8 cellular contexts compared by ENCODE assay signal in genomic region chr9:34379334-34380033, GRCh38. TPM values are rescaled to one million over a fixed set of nuclear protein-coding genes. Genes with fewer than 3 reads are reported as not detected.
DNase-seq lines count a peak whose midpoint lies in the region; ATAC-seq, FAIRE-seq and TF ChIP-seq lines count a peak whose summit lies in the region.

No MANE protein-coding gene starts in this region.

- peaks cover 46% of the 10 kb centered on the region for H3K4me1 Mint-ChIP-seq in central memory CD8-positive, alpha-beta T cell

- peaks cover 6 to 20% of the 10 kb centered on the region in 2 donors for H3K4me1 ChIP-seq in kidney (ENCODE audit: control insufficient read depth in 1 of 2, insufficient read depth in 1 of 2, low read depth in 1 of 2, low read length in 2 of 2)

- H3K9me3 Mint-ChIP-seq in central memory CD8-positive, alpha-beta T cell = no peaks in the 10 kb centered on the region

- H3K36me3 ChIP-seq in kidney (ENCODE audit: control insufficient read depth in 1 of 2, insufficient read depth in 2 of 2, low read length in 2 of 2) = no peaks in the 10 kb centered on the region

- peaks cover 7% of the 10 kb centered on the region for H3K36me3 Mint-ChIP-seq in central memory CD8-positive, alpha-beta T cell (ENCODE audit: insufficient read depth)

- peak overlapping the region; percentile 8 to 54 for H3K27ac ChIP-seq in kidney (ENCODE audit: low read depth in 2 of 2, low read length in 2 of 2)

- H3K4me3 ChIP-seq in kidney (ENCODE audit: low read length in 2 of 2) = peak overlapping the region; percentile 50 to 62

- H3K4me3 Mint-ChIP-seq in central memory CD8-positive, alpha-beta T cell = peak overlapping the region; percentile 64

- no peaks in the 10 kb centered on the region for H3K27me3 Mint-ChIP-seq in central memory CD8-positive, alpha-beta T cell

- H3K9ac ChIP-seq in kidney (ENCODE audit: low read length in 2 of 2) = peak overlapping the region in 1 of 2 donors; percentile 5

- TF ChIP-seq CTCF in kidney (IDR thresholded peaks at IDR 0.05; ENCODE audit: borderline replicate concordance, extremely low read depth, insufficient read depth) = peak; percentile 96

- in situ Hi-C loops in Caki2 (cut with HindIII; ENCODE audit: low pct_unique_long_range_greater_than_20kb, low sequenced_read_pairs) = no loop called here

- intact Hi-C loops in kidney (cut with DNase I) = no loop called here

- H3K27ac Mint-ChIP-seq in central memory CD8-positive, alpha-beta T cell (ENCODE audit: low read depth) = peak overlapping the region; percentile 54

- DNase-seq in Caki2 (ENCODE audit: low read depth) (peak; percentile 72), NCI-H2227 treated with DMSO at 0.1 percent for 48 hours (lab: John Stamatoyannopoulos, UW) (peak; percentile 67), kidney (peak; percentile 90)
- DNase-seq in activated CD4-positive, CD25-positive, alpha-beta regulatory T cell (lab: John Stamatoyannopoulos, UW) = peak; percentile 75 to 85 (median 76)
- peak; percentile 84 to 87 for DNase-seq in central memory CD8-positive, alpha-beta T cell (ENCODE audit: low spot score in 2 of 2)
- DNase-seq in stimulated activated CD4-positive, alpha-beta T cell treated with anti-CD3 and anti-CD28 coated beads, Interleukin-12 subunit alpha, Interleukin-12 subunit beta, amount 100 ng/mL, for 4 hours = peak; percentile 84

- no peak for FAIRE-seq in kidney (lab: Jason Lieb, UNC)

- peak; percentile 35 for ATAC-seq in HG02610 (IDR thresholded peaks at IDR 0.05; ENCODE audit: unreplicated experiment)
- ATAC-seq in central memory CD8-positive, alpha-beta T cell (replicated peaks; ENCODE audit: extremely low read depth, poor library complexity, severe bottlenecking) = no peak
- no peak for ATAC-seq in HG02981 (IDR thresholded peaks at IDR 0.05; ENCODE audit: unreplicated experiment)

- H3K9me3 ChIP-seq in kidney (ENCODE audit: control insufficient read depth in 1 of 2, low read length in 2 of 2) = no peaks in the 10 kb centered on the region

RNA-seq across cellular contexts. Expression of gene MYORG, which starts 2.8 kb away (rescaled TPM):
- total RNA-seq in Caki2 (2014; rRNA removed; shearing (Covaris generic); ENCODE audit: low replicate concordance) = 0.03 TPM in 1 of 2 replicates, not detected in the other
- 8.1 TPM for total RNA-seq in kidney
- polyA plus RNA-seq in kidney (ENCODE audit: insufficient read depth, low read depth, low replicate concordance) = 13.5 TPM

RNA-seq across cellular contexts. Expression of gene NUDT2, which starts 50.1 kb away (rescaled TPM):
- total RNA-seq in Caki2 (2014; rRNA removed; shearing (Covaris generic); ENCODE audit: low replicate concordance) = 10.6 and 17.1 TPM in 2 replicates
- total RNA-seq in kidney = 12.6 TPM
- 32.1 TPM for polyA plus RNA-seq in kidney (ENCODE audit: insufficient read depth, low read depth, low replicate concordance)

RNA-seq across cellular contexts. Expression of gene KIF24, which starts 50.4 kb away (rescaled TPM):
- 1.5 and 4.8 TPM in 2 replicates for total RNA-seq in Caki2 (2014; rRNA removed; shearing (Covaris generic); ENCODE audit: low replicate concordance)
- 2.8 TPM for total RNA-seq in kidney
- polyA plus RNA-seq in kidney (ENCODE audit: insufficient read depth, low read depth, low replicate concordance) = 0.58 TPM
